11 cellular contexts compared by ENCODE assay signal in genomic region chr12:12116677-12117076, GRCh38. TPM values are rescaled to one million over a fixed set of nuclear protein-coding genes. Genes with fewer than 3 reads are reported as not detected.
"Had no signal": no experiment of that assay in that cellular context is flagged by ENCODE, and none has a peak within 500 bp of the region (broad histone marks: within the 10 kb centered on the region; RNA-seq: fewer than 3 reads in every experiment).

No MANE protein-coding gene starts in this region.

- H3K4me1 Mint-ChIP-seq: GM23338, IgD-negative memory B cell had no signal

- H3K9me3 Mint-ChIP-seq: GM23338, HFFc6 had no signal

- H3K9me3 ChIP-seq: HAP-1 had no signal

- H3K27ac ChIP-seq: HL-60 had no signal

- H3K36me3 Mint-ChIP-seq: IgD-negative memory B cell had no signal

- H3K4me3 ChIP-seq: GM23338, HAP-1 had no signal

- H3K4me3 Mint-ChIP-seq: GM23338, HFFc6, IgD-negative memory B cell had no signal

- DNase-seq: H7, HFFc6, KBM-7 had no signal

- ATAC-seq: GM23338, HCT116, HepG2 had no signal

- H3K27ac Mint-ChIP-seq: GM23338, HFFc6, IgD-negative memory B cell had no signal

RNA-seq across cellular contexts. Expression of gene BCL2L14, which starts 45.9 kb away (rescaled TPM):
- total RNA-seq: H4, HFFc6, HT1080 had no signal
